24 cellular contexts compared by ENCODE assay signal in the genomic region with DNA sequence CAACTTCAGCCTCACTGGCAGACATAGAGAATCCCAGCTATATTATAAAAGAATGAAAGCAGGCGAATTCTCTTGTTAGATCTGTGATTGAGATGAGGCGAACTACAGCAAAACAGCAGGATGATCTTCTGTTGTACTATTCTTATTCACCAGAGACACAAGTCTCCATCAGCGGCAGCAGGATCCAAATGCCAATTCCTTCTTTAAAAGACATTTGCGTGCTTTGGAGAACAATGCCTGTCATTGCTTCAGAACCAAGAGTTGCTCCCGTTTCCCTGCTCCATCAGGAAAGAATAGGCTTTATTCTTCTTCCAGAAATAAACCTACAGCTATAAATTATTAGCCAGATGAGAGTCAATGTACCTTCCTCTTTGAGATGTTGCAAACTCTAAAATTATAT.
"Had no signal": no experiment of that assay in that cellular context is flagged by ENCODE, and none has a peak within 500 bp of the region (broad histone marks: within the 10 kb centered on the region; RNA-seq: fewer than 3 reads in every experiment).

No MANE protein-coding gene starts in this region.

- H2AFZ ChIP-seq: parathyroid adenoma had no signal

- H3K9me3 ChIP-seq: neutrophil, suprapubic skin had no signal

- H3K4me1 ChIP-seq: parathyroid adenoma, right lobe of liver, suprapubic skin, uterus had no signal

- H3K36me3 ChIP-seq: gastroesophageal sphincter, heart left ventricle, neutrophil, right lobe of liver, suprapubic skin, transverse colon, uterus had no signal

- DNase-seq: activated B cell treated with CpG ODN at 0.5 μM for 24 hours; activated CD4-positive, alpha-beta T cell treated with anti-CD3 and anti-CD28 coated beads for 4 hours; activated CD8-positive, alpha-beta T cell treated with anti-CD3 and anti-CD28 coated beads for 36 hours; activated naive CD4-positive, alpha-beta T cell; activated naive CD8-positive, alpha-beta T cell treated with anti-CD3 and anti-CD28 coated beads for 36 hours; activated T-cell treated with anti-CD3 and anti-CD28 coated beads, Interleukin-2, amount 50 U/mL, for 1 hour; amniotic stem cell; central memory CD4-positive, alpha-beta T cell; heart left ventricle; kidney glomerular epithelial cell; left ventricle myocardium superior; mucosa of descending colon; naive B cell; right lobe of liver; small intestine; stimulated activated CD4-positive, alpha-beta T cell treated with anti-CD3 and anti-CD28 coated beads, Interleukin-4, amount 100 ng/mL, for 1 hour; stimulated activated naive CD8-positive, alpha-beta T cell treated with anti-CD3 and anti-CD28 coated beads, Interleukin-15, amount 100 ng/mL, for 72 hours; transverse colon; uterus had no signal

- H3K4me3 ChIP-seq: gastroesophageal sphincter, heart left ventricle, mucosa of descending colon, right lobe of liver, suprapubic skin, transverse colon, uterus had no signal

- H3K27me3 ChIP-seq: gastroesophageal sphincter, heart left ventricle, neutrophil, right lobe of liver, suprapubic skin, transverse colon, uterus had no signal

- ATAC-seq: activated CD8-positive, alpha-beta T cell treated with anti-CD3 and anti-CD28 coated beads for 36 hours; activated T-helper 17 cell treated with anti-CD3 and anti-CD28 coated beads, Interleukin-2, amount 50 U/mL, for 72 hours; gastroesophageal sphincter; heart left ventricle; left ventricle myocardium superior; mucosa of descending colon; right lobe of liver; stimulated activated naive CD8-positive, alpha-beta T cell treated with anti-CD3 and anti-CD28 coated beads, Interleukin-15, amount 100 ng/mL, for 72 hours had no signal

- H3K27ac ChIP-seq: gastroesophageal sphincter, heart left ventricle, neutrophil, parathyroid adenoma, right lobe of liver, suprapubic skin, transverse colon, uterus had no signal

- H3K9ac ChIP-seq: parathyroid adenoma had no signal

- H3K79me2 ChIP-seq: parathyroid adenoma had no signal
